In genomic region chr16:4298761-4299522, GRCh38 we compare ENCODE assay signal across 8 cellular contexts. TPM values are rescaled to one million over a fixed set of nuclear protein-coding genes. Genes with fewer than 3 reads are reported as not detected.
DNase-seq lines count a peak whose midpoint lies in the region; ATAC-seq and TF ChIP-seq lines count a peak whose summit lies in the region.

No MANE protein-coding gene starts in this region.

- TF ChIP-seq CTCF in chondrocyte (IDR thresholded peaks at IDR 0.05) = peak; percentile 28

- peaks cover 51% of the 10 kb centered on the region for H3K4me1 Mint-ChIP-seq in chondrocyte (ENCODE audit: low read depth)

- peak; percentile 44 for ATAC-seq in left lobe of liver
- no peak for ATAC-seq in GM18909 (IDR thresholded peaks at IDR 0.05; ENCODE audit: poor library complexity, unreplicated experiment)
- ATAC-seq in GM21529 (IDR thresholded peaks at IDR 0.05; ENCODE audit: unreplicated experiment) = no peak

- H3K4me3 Mint-ChIP-seq in chondrocyte (ENCODE audit: unreplicated experiment) = peak overlapping the region; percentile 48

- no peaks in the 10 kb centered on the region for H3K9me3 Mint-ChIP-seq in chondrocyte (ENCODE audit: low read depth)

- DNase-seq in HuH-7.5 (ENCODE audit: low spot score) (peak; percentile 78), chondrocyte (ENCODE audit: low spot score) (peak; percentile 96), left lobe of liver (ENCODE audit: low spot score) (no peak), ureter (ENCODE audit: low spot score) (peak; percentile 89), Ammon's horn (ENCODE audit: low spot score) (no peak), DMS53 (lab: John Stamatoyannopoulos, UW) (no peak)

- peak overlapping the region; percentile 98 for H3K27ac Mint-ChIP-seq in chondrocyte (ENCODE audit: unreplicated experiment)

- H3K36me3 Mint-ChIP-seq in chondrocyte (ENCODE audit: low read depth) = no peaks in the 10 kb centered on the region

- no peaks in the 10 kb centered on the region for H3K27me3 Mint-ChIP-seq in chondrocyte (ENCODE audit: low read depth)

RNA-seq across cellular contexts. Expression of gene GLIS2, which starts 16.9 kb away (rescaled TPM):
- total RNA-seq in chondrocyte (58.7 to 62.8 TPM (median 61.2 TPM) in 3 replicates), left lobe of liver (1.6 TPM), ureter (11.7 TPM)

RNA-seq across cellular contexts. Expression of gene TFAP4, which starts 26.1 kb away (rescaled TPM):
- total RNA-seq in chondrocyte (2.5 to 4.0 TPM (median 2.5 TPM) in 3 replicates), left lobe of liver (5.0 TPM), ureter (18.1 TPM)

RNA-seq across cellular contexts. Expression of gene PAM16, which starts 52.2 kb away (rescaled TPM):
- total RNA-seq in chondrocyte (21.6 to 24.4 TPM (median 22.4 TPM) in 3 replicates), left lobe of liver (41.0 TPM), ureter (58.6 TPM)

RNA-seq across cellular contexts. Expression of gene SRL, which starts 57.1 kb away (rescaled TPM):
- total RNA-seq in chondrocyte = not detected in 3 replicates
- 0.15 TPM for total RNA-seq in left lobe of liver
- total RNA-seq in ureter = 10.1 TPM

Comparison
In these comparisons a context has a peak if more than half of its experiments do, and no peak if none do; other contexts are left out.
1. DNase-seq: peak in HuH-7.5 (single experiment), chondrocyte (single experiment) and ureter (single experiment); none in left lobe of liver (single experiment), Ammon's horn (single experiment) and DMS53 (single experiment).